In genomic region chr1:230328342-230329015, GRCh38 we compare ENCODE assay signal across 21 cellular contexts.
DNase-seq lines count a peak whose midpoint lies in the region; ATAC-seq and TF ChIP-seq lines count a peak whose summit lies in the region.
"Had no signal": no experiment of that assay in that cellular context is flagged by ENCODE, and none has a peak within 500 bp of the region (broad histone marks: within the 10 kb centered on the region; RNA-seq: fewer than 3 reads in every experiment).

No MANE protein-coding gene starts in this region.

- peaks cover 7% of the 10 kb centered on the region for H3K27me3 Mint-ChIP-seq in activated CD4-positive, alpha-beta T cell treated with anti-CD3 and anti-CD28 coated beads for 36 hours
- peaks cover 6% of the 10 kb centered on the region for H3K27me3 Mint-ChIP-seq in activated T-helper 17 cell treated with anti-CD3 and anti-CD28 coated beads, Interleukin-2, amount 50 U/mL, for 72 hours
- H3K27me3 Mint-ChIP-seq in neural progenitor cell (ENCODE audit: insufficient read depth, low read depth) = no peaks in the 10 kb centered on the region
- H3K27me3 Mint-ChIP-seq: dendritic cell treated with granulocyte-macrophage colony-stimulating factor and Interleukin-4, amounts not matched to agents 40 ng/mL and 50 ng/mL, for 4 days had no signal

- CTCF ChIA-PET in activated CD4-positive, alpha-beta T cell treated with anti-CD3 and anti-CD28 coated beads for 36 hours (lab: Charles Lee) = interaction anchor here (0.7 kb wide), 1 partner anchor 47 kb away, joined by 3 read pairs; no protein-coding TSS in a partner anchor

- no peak overlapping the region for H3K9ac ChIP-seq in neural progenitor cell

- H3K27ac ChIP-seq in neural progenitor cell (no peak overlapping the region), esophagus squamous epithelium (no peak overlapping the region)
- H3K27ac ChIP-seq: stomach, VCaP had no signal

- intact Hi-C loops in activated CD4-positive, alpha-beta T cell treated with anti-CD3 and anti-CD28 coated beads for 36 hours (cut with DNase I, micrococcal nuclease) = no loop called here
- intact Hi-C loops in left cardiac atrium (cut with DNase I) = no loop called here
- intact Hi-C loops in esophagus squamous epithelium (cut with DNase I) = no loop called here

- H3K36me3 Mint-ChIP-seq in activated CD4-positive, alpha-beta T cell treated with anti-CD3 and anti-CD28 coated beads for 36 hours (ENCODE audit: low read depth) = no peaks in the 10 kb centered on the region
- no peaks in the 10 kb centered on the region for H3K36me3 Mint-ChIP-seq in activated T-helper 17 cell treated with anti-CD3 and anti-CD28 coated beads, Interleukin-2, amount 50 U/mL, for 72 hours (ENCODE audit: low read depth)
- peaks cover 14% of the 10 kb centered on the region for H3K36me3 Mint-ChIP-seq in neural progenitor cell
- H3K36me3 Mint-ChIP-seq: CD14-positive monocyte had no signal

- peak overlapping the region; percentile 63 for H3K27ac Mint-ChIP-seq in activated CD4-positive, alpha-beta T cell treated with anti-CD3 and anti-CD28 coated beads for 36 hours
- peak overlapping the region; percentile 60 for H3K27ac Mint-ChIP-seq in activated T-helper 17 cell treated with anti-CD3 and anti-CD28 coated beads, Interleukin-2, amount 50 U/mL, for 72 hours
- H3K27ac Mint-ChIP-seq in neural progenitor cell = peak overlapping the region; percentile 32
- H3K27ac Mint-ChIP-seq: CD14-positive monocyte; dendritic cell treated with granulocyte-macrophage colony-stimulating factor and Interleukin-4, amounts not matched to agents 40 ng/mL and 50 ng/mL, for 4 days; nephron progenitor cell had no signal

- POLR2A ChIA-PET in activated CD4-positive, alpha-beta T cell treated with anti-CD3 and anti-CD28 coated beads for 36 hours (lab: Charles Lee) = no interaction called here

- no peak for TF ChIP-seq POLR2A in esophagus squamous epithelium (IDR thresholded peaks at IDR 0.05)

- no peak overlapping the region for H2AFZ ChIP-seq in neural progenitor cell (replicated peaks)

- no peaks in the 10 kb centered on the region for H3K27me3 ChIP-seq in neural progenitor cell
- peaks cover 0 to 4% (median 0%) of the 10 kb centered on the region in 4 donors for H3K27me3 ChIP-seq in esophagus squamous epithelium
- H3K27me3 ChIP-seq: stomach had no signal

- no peaks in the 10 kb centered on the region for H3K79me2 ChIP-seq in neural progenitor cell (ENCODE audit: low read depth)

- peaks cover 20% of the 10 kb centered on the region for H3F3A ChIP-seq in neural progenitor cell (ENCODE audit: low read depth)

- no peak for TF ChIP-seq CTCF in neural progenitor cell (IDR thresholded peaks at IDR 0.05)
- no peak for TF ChIP-seq CTCF in esophagus squamous epithelium (IDR thresholded peaks at IDR 0.05)

- WGBS in esophagus squamous epithelium, 2 donors = 65 to 69% methylated on average over 7 of the region's 7 CpGs

- H3K4me2 ChIP-seq in neural progenitor cell = no peak overlapping the region

- no peaks in the 10 kb centered on the region for H3K9me3 Mint-ChIP-seq in activated CD4-positive, alpha-beta T cell treated with anti-CD3 and anti-CD28 coated beads for 36 hours (ENCODE audit: low read depth)
- H3K9me3 Mint-ChIP-seq in activated T-helper 17 cell treated with anti-CD3 and anti-CD28 coated beads, Interleukin-2, amount 50 U/mL, for 72 hours = no peaks in the 10 kb centered on the region
- no peaks in the 10 kb centered on the region for H3K9me3 Mint-ChIP-seq in neural progenitor cell
- H3K9me3 Mint-ChIP-seq: dendritic cell treated with granulocyte-macrophage colony-stimulating factor and Interleukin-4, amounts not matched to agents 40 ng/mL and 50 ng/mL, for 4 days; nephron progenitor cell had no signal

- H3K4me1 ChIP-seq in neural progenitor cell (peaks cover 14% of the 10 kb centered on the region), esophagus squamous epithelium (no peaks in the 10 kb centered on the region)
- H3K4me1 ChIP-seq: stomach had no signal

- no peak for DNase-seq in activated CD4-positive, alpha-beta T cell treated with anti-CD3 and anti-CD28 coated beads for 36 hours
- no peak for DNase-seq in activated CD4-positive, alpha-beta T cell treated with anti-CD3 and anti-CD28 coated beads for 48 hours
- DNase-seq in HS-5 (ENCODE audit: low read depth) (peak; percentile 24), neural progenitor cell (ENCODE audit: low spot score) (no peak), left cardiac atrium (no peak), esophagus squamous epithelium (lab: John Stamatoyannopoulos, UW) (no peak)
- DNase-seq: DMS53, erythroblast, glutamatergic neuron, MV-4-11, NCI-H2029, NCI-H524 treated with DMSO at 0.1 percent for 48 hours, nephron progenitor cell, OCI-M1, stomach had no signal

- H3K4me3 ChIP-seq in neural progenitor cell (no peak overlapping the region), esophagus squamous epithelium (no peak overlapping the region)
- H3K4me3 ChIP-seq: lung, stomach had no signal

- H3K9me3 ChIP-seq in neural progenitor cell (ENCODE audit: low read depth) = no peaks in the 10 kb centered on the region
- H3K9me3 ChIP-seq in esophagus squamous epithelium = no peaks in the 10 kb centered on the region
- H3K9me3 ChIP-seq: stomach had no signal

- H3K4me1 Mint-ChIP-seq in activated CD4-positive, alpha-beta T cell treated with anti-CD3 and anti-CD28 coated beads for 36 hours = peaks cover 8% of the 10 kb centered on the region
- H3K4me1 Mint-ChIP-seq in activated T-helper 17 cell treated with anti-CD3 and anti-CD28 coated beads, Interleukin-2, amount 50 U/mL, for 72 hours = peaks cover 10% of the 10 kb centered on the region
- H3K4me1 Mint-ChIP-seq in neural progenitor cell = peaks cover 14% of the 10 kb centered on the region
- H3K4me1 Mint-ChIP-seq: CD14-positive monocyte had no signal

- H3K36me3 ChIP-seq in neural progenitor cell = no peaks in the 10 kb centered on the region
- H3K36me3 ChIP-seq in esophagus squamous epithelium = no peaks in the 10 kb centered on the region
- H3K36me3 ChIP-seq: stomach had no signal

- ATAC-seq in activated CD4-positive, alpha-beta T cell treated with anti-CD3 and anti-CD28 coated beads for 36 hours = peak; percentile 55
- ATAC-seq in activated T-helper 17 cell treated with anti-CD3 and anti-CD28 coated beads, Interleukin-2, amount 50 U/mL, for 72 hours (replicated peaks) = peak; percentile 69
- ATAC-seq in left cardiac atrium (no peak), GM19023 (IDR thresholded peaks at IDR 0.05; ENCODE audit: unreplicated experiment) (no peak)

- no peak overlapping the region for H3K4me3 Mint-ChIP-seq in activated CD4-positive, alpha-beta T cell treated with anti-CD3 and anti-CD28 coated beads for 36 hours
- peak overlapping the region; percentile 59 for H3K4me3 Mint-ChIP-seq in activated T-helper 17 cell treated with anti-CD3 and anti-CD28 coated beads, Interleukin-2, amount 50 U/mL, for 72 hours
- H3K4me3 Mint-ChIP-seq in neural progenitor cell = no peak overlapping the region
- H3K4me3 Mint-ChIP-seq: CD14-positive monocyte; dendritic cell treated with granulocyte-macrophage colony-stimulating factor and Interleukin-4, amounts not matched to agents 40 ng/mL and 50 ng/mL, for 4 days; nephron progenitor cell had no signal

- H4K20me1 ChIP-seq in neural progenitor cell (ENCODE audit: low read depth) = no peaks in the 10 kb centered on the region

Comparison
In these comparisons a context has a peak if more than half of its experiments do, and no peak if none do; other contexts are left out.
1. ATAC-seq: peak in activated CD4-positive, alpha-beta T cell treated with anti-CD3 and anti-CD28 coated beads for 36 hours (single experiment) and activated T-helper 17 cell treated with anti-CD3 and anti-CD28 coated beads, Interleukin-2, amount 50 U/mL, for 72 hours (single experiment); none in left cardiac atrium (0 of 2) and GM19023 (single experiment).
2. Peak in every context shown above with its lines, with median percentiles within 50 percentile points of each other: H3K27ac Mint-ChIP-seq.